10 cellular contexts compared by ENCODE assay signal in genomic region chr2:133266926-133267590, GRCh38.
DNase-seq lines count a peak whose midpoint lies in the region; ATAC-seq, FAIRE-seq and TF ChIP-seq lines count a peak whose summit lies in the region.
"Had no signal": no experiment of that assay in that cellular context is flagged by ENCODE, and none has a peak within 500 bp of the region (broad histone marks: within the 10 kb centered on the region; RNA-seq: fewer than 3 reads in every experiment).

No MANE protein-coding gene starts in this region.

- H3K27me3 ChIP-seq in A673 (replicated peaks; ENCODE audit: insufficient read depth, low read depth, low read length, poor library complexity) (no peaks in the 10 kb centered on the region), HUES64 (ENCODE audit: insufficient read depth, low read length) (peaks cover 31% of the 10 kb centered on the region), bronchial epithelial cell (ENCODE audit: control insufficient read depth, insufficient read depth, low read length) (no peaks in the 10 kb centered on the region)

- H3K27ac ChIP-seq in A673 (ENCODE audit: low read depth, low read length, poor library complexity, severe bottlenecking) (peak overlapping the region; percentile 81), HUES64 (ENCODE audit: low read depth, low read length) (no peak overlapping the region), kidney (ENCODE audit: low read depth in 2 of 2, low read length in 2 of 2) (no peak overlapping the region)

- H3K4me3 ChIP-seq in A673 (ENCODE audit: low read depth, low read length, poor library complexity, severe bottlenecking) (peak overlapping the region; percentile 81), HUES64 (ENCODE audit: low read length) (peak overlapping the region; percentile 70), bronchial epithelial cell (ENCODE audit: low read depth, low read length) (peak overlapping the region; percentile 39), lower leg skin (ENCODE audit: low read depth, poor library complexity, severe bottlenecking) (peak overlapping the region; percentile 4), kidney (ENCODE audit: low read length in 2 of 2) (peak overlapping the region in 1 of 2 donors; percentile 45)

- H3K9me3 ChIP-seq in A673 (ENCODE audit: low read depth, low read length, poor library complexity, severe bottlenecking): no peaks in the 10 kb centered on the region
- H3K9me3 ChIP-seq in HUES64 (ENCODE audit: insufficient read depth, low read depth, low read length): no peaks in the 10 kb centered on the region
- H3K9me3 ChIP-seq in kidney (ENCODE audit: control insufficient read depth in 1 of 2, low read length in 2 of 2): no peaks in the 10 kb centered on the region

- no peaks in the 10 kb centered on the region for H3K36me3 ChIP-seq in A673 (ENCODE audit: insufficient read depth, low read length, poor library complexity, severe bottlenecking)
- H3K36me3 ChIP-seq in HUES64 (ENCODE audit: insufficient read depth, low read length): no peaks in the 10 kb centered on the region
- H3K36me3 ChIP-seq in bronchial epithelial cell (ENCODE audit: control insufficient read depth, insufficient read depth, low read length): no peaks in the 10 kb centered on the region
- no peaks in the 10 kb centered on the region for H3K36me3 ChIP-seq in kidney (ENCODE audit: control insufficient read depth in 1 of 2, insufficient read depth in 2 of 2, low read length in 2 of 2)

- no peak for TF ChIP-seq CTCF in A673 (conservative IDR thresholded peaks at IDR 0.05; ENCODE audit: low read depth, low read length)
- no peak for TF ChIP-seq CTCF in bronchial epithelial cell (IDR thresholded peaks at IDR 0.05; ENCODE audit: insufficient read depth, low read length, severe bottlenecking)
- TF ChIP-seq CTCF in lower leg skin (IDR thresholded peaks at IDR 0.05): no peak
- TF ChIP-seq CTCF in kidney (IDR thresholded peaks at IDR 0.05; ENCODE audit: borderline replicate concordance, extremely low read depth, insufficient read depth): no peak

- DNase-seq in A673 (ENCODE audit: low spot score) (peak; percentile 54), bronchial epithelial cell (ENCODE audit: low read depth) (no peak), lower leg skin (ENCODE audit: low spot score in 2 of 2) (no peak), cerebellum (ENCODE audit: low spot score) (no peak), DMS114 treated with DMSO at 0.1 percent for 48 hours (lab: John Stamatoyannopoulos, UW; ENCODE audit: unreplicated experiment) (no peak), kidney (no peak)
- DNase-seq: CD8-positive, alpha-beta memory T cell had no signal

- H3K9ac ChIP-seq in HUES64 (ENCODE audit: low read depth, low read length) (no peak overlapping the region), kidney (ENCODE audit: low read length in 2 of 2) (peak overlapping the region in 1 of 2 donors; percentile 34)

- no peak for ATAC-seq in GM18517 (IDR thresholded peaks at IDR 0.05; ENCODE audit: unreplicated experiment)
- ATAC-seq: activated naive CD4-positive, alpha-beta T cell treated with anti-CD3 and anti-CD28 coated beads, Interleukin-2, amount 50 U/mL, for 72 hours had no signal

- WGBS in HUES64: 3% methylated on average over 17 of the region's 17 CpGs
- 1 to 2% methylated on average over 17 of the region's 17 CpGs for WGBS in lower leg skin, 2 donors

- CTCF ChIA-PET in A673 (lab: Charles Lee): interaction anchor here (0.6 kb wide), 1 partner anchor 513 kb away, joined by 8 read pairs; no protein-coding TSS in a partner anchor

- no peak for TF ChIP-seq POLR2A in lower leg skin (IDR thresholded peaks at IDR 0.05)

- POLR2A ChIA-PET in A673 (lab: Charles Lee; ENCODE audit: low non-redundant PET): no interaction called here

- BruUV-seq in A673 (replicated peaks; lab: Mats Ljungman, UMichigan): TSS peak; percentile 40

- no peak for FAIRE-seq in bronchial epithelial cell (lab: Jason Lieb, UNC)
- FAIRE-seq in kidney (lab: Jason Lieb, UNC): no peak

- intact Hi-C loops in A673 (cut with micrococcal nuclease; ENCODE audit: unreplicated experiment): loop anchor here (5.0 to 10.0 kb wide), 3 partner anchors 155 to 592 kb away; partner anchors contain the start of gene LYPD1
- intact Hi-C loops in lower leg skin (cut with DNase I; ENCODE audit: low total_unique reads): no loop called here
- intact Hi-C loops in kidney (cut with DNase I): no loop called here

- H3K4me1 ChIP-seq in A673 (ENCODE audit: insufficient read depth, low read length, poor library complexity, severe bottlenecking) (peaks cover 43% of the 10 kb centered on the region), HUES64 (ENCODE audit: insufficient read depth, low read length) (peaks cover 11% of the 10 kb centered on the region), kidney (ENCODE audit: control insufficient read depth in 1 of 2, insufficient read depth in 1 of 2, low read depth in 1 of 2, low read length in 2 of 2) (no peaks in the 10 kb centered on the region)
